Comparison of ENCODE assay signal across 14 cellular contexts in the genomic region with DNA sequence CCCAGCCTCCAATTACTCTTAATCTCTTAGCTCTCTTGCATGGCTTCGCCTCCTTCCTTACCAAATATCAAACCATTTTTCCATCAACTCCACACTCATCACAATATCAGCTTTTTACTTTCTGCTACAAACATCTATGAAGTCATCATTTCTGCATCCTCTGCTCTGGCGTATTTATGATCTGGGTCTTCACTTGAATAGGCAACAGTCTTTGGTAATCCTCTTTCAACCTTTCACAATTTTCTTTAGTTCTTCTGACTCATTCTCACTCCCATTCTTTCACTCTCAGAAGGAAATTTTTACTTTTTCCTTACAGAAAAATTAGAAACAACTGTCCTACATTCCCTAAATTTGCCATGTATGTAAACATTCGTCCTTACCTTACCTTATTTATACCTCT.
DNase-seq lines count a peak whose midpoint lies in the region; ATAC-seq, FAIRE-seq and TF ChIP-seq lines count a peak whose summit lies in the region.
"Had no signal": no experiment of that assay in that cellular context is flagged by ENCODE, and none has a peak within 500 bp of the region (broad histone marks: within the 10 kb centered on the region; RNA-seq: fewer than 3 reads in every experiment).

No MANE protein-coding gene starts in this region.

- intact Hi-C loops in pancreas (cut with DNase I), result no loop called here
- intact Hi-C loops in stomach (cut with DNase I; ENCODE audit: low total_unique reads), result no loop called here

- no peak for ATAC-seq in pancreas
- ATAC-seq: K562, Panc1 had no signal

- H3K27ac ChIP-seq in pancreas (no peak overlapping the region), stomach (no peak overlapping the region)
- H3K27ac ChIP-seq: C4-2B had no signal

- TF ChIP-seq EP300 in stomach (IDR thresholded peaks at IDR 0.05), result no peak

- H3K27me3 ChIP-seq in pancreas (no peaks in the 10 kb centered on the region), stomach (no peaks in the 10 kb centered on the region)

- no peak for TF ChIP-seq POLR2A in stomach (IDR thresholded peaks at IDR 0.05)

- H3K4me3 ChIP-seq in pancreas, result no peak overlapping the region
- no peak overlapping the region for H3K4me3 ChIP-seq in stomach
- H3K4me3 ChIP-seq: K562 had no signal

- peak; percentile 31 for DNase-seq in EL
- peak; percentile 0 for DNase-seq in MV-4-11 (lab: John Stamatoyannopoulos, UW)
- peak; percentile 78 for DNase-seq in fibroblast of peridontal ligament (ENCODE audit: extremely low read depth)
- DNase-seq in stromal cell of bone marrow (ENCODE audit: low read depth), result peak; percentile 39
- DNase-seq in pancreas, result no peak
- no peak for DNase-seq in NCI-H2029 treated with DMSO at 0.1 percent for 48 hours (lab: John Stamatoyannopoulos, UW)
- DNase-seq in stomach, result no peak
- DNase-seq: DMS 273 treated with DMSO at 0.1 percent for 48 hours, GOT3, NCI-H1092, NCI-H524 had no signal

- FAIRE-seq in pancreas (lab: Jason Lieb, UNC), result no peak
- FAIRE-seq: K562 had no signal

- H3K9me3 ChIP-seq in pancreas, result no peaks in the 10 kb centered on the region
- H3K9me3 ChIP-seq in stomach, result peaks cover 0 to 10% (median 3%) of the 10 kb centered on the region in 4 donors

- TF ChIP-seq CTCF in pancreas (IDR thresholded peaks at IDR 0.05) (no peak), stomach (IDR thresholded peaks at IDR 0.05) (no peak)

- no peaks in the 10 kb centered on the region for H3K36me3 ChIP-seq in pancreas
- H3K36me3 ChIP-seq in stomach, result no peaks in the 10 kb centered on the region

- 45 to 54% methylated on average over 3 of the region's 3 CpGs for WGBS in pancreas, 2 donors
- 55 to 72% (median 63%) methylated on average over 3 of the region's 3 CpGs for WGBS in stomach, 5 donors

- H3K4me1 ChIP-seq in pancreas, result no peaks in the 10 kb centered on the region
- no peaks in the 10 kb centered on the region for H3K4me1 ChIP-seq in stomach

Comparison
In these comparisons a context has a peak if more than half of its experiments do, and no peak if none do; other contexts are left out.
1. DNase-seq: peak in EL (single experiment), MV-4-11 (single experiment), fibroblast of peridontal ligament (single experiment) and stromal cell of bone marrow (single experiment); none in pancreas (0 of 6), NCI-H2029 treated with DMSO at 0.1 percent for 48 hours (single experiment) and stomach (single experiment).